ENCODE assay signal across 10 cellular contexts in the genomic region with DNA sequence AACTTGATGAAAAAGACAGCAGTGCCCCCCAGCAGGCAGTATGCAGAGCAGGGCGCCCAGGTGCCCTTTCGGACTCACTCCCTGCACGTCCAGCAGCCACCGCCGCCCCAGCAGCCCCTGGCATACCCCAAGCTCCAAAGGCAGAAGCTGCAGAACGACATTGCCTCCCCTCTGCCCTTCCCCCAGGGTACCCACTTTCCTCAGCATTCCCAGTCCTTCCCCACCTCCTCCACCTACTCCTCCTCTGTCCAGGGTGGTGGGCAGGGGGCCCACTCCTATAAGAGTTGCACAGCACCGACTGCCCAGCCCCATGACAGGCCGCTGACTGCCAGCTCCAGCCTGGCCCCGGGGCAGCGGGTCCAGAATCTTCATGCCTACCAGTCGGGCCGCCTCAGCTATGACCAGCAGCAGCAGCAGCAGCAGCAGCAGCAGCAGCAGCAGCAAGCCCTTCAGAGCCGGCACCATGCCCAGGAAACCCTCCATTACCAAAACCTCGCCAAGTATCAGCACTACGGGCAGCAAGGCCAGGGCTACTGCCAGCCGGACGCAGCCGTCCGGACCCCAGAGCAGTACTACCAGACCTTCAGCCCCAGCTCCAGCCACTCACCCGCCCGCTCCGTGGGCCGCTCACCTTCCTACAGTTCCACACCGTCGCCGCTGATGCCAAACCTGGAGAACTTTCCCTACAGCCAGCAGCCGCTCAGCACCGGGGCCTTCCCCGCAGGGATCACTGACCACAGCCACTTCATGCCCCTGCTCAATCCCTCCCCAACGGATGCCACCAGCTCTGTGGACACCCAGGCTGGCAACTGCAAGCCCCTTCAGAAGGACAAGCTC. TPM values are rescaled to one million over a fixed set of nuclear protein-coding genes. Genes with fewer than 3 reads are reported as not detected.
A peak's percentile ranks its signal among the peaks of the same experiment; 100 is the strongest.
DNase-seq lines count a peak whose midpoint lies in the region; ATAC-seq and TF ChIP-seq lines count a peak whose summit lies in the region.
"Had no signal": no experiment of that assay in that cellular context is flagged by ENCODE, and none has a peak within 500 bp of the region (broad histone marks: within the 10 kb centered on the region; RNA-seq: fewer than 3 reads in every experiment).

No MANE protein-coding gene starts in this region.

- peaks cover 42 to 61% (median 55%) of the 10 kb centered on the region in 11 experiments for H3K36me3 ChIP-seq in BLaER1 treated with 17β-estradiol and CSF1 and Interleukin-3, amounts not matched to agents 10 nM and 100 nM
- no peaks in the 10 kb centered on the region for H3K36me3 ChIP-seq in HUES6 (ENCODE audit: control insufficient read depth, insufficient read depth, low read length)
- H3K36me3 ChIP-seq: MG63 had no signal

- H3K27ac ChIP-seq in BLaER1 treated with 17β-estradiol and CSF1 and Interleukin-3, amounts not matched to agents 10 nM and 100 nM, result peak overlapping the region in 3 of 11 experiments; percentile 28 to 37 (median 36); a peak in 4 of 22 replicates
- H3K27ac ChIP-seq in HUES6 (ENCODE audit: low read depth, low read length), result no peak overlapping the region
- H3K27ac ChIP-seq: C4-2B had no signal

- H3K4me1 Mint-ChIP-seq in endothelial cell (ENCODE audit: unreplicated experiment), result peaks cover 9% of the 10 kb centered on the region
- peaks cover 20 to 38% (median 31%) of the 10 kb centered on the region in 4 donors for H3K4me1 Mint-ChIP-seq in naive thymus-derived CD8-positive, alpha-beta T cell

- H4K20me1 ChIP-seq in BLaER1 treated with 17β-estradiol and CSF1 and Interleukin-3, amounts not matched to agents 10 nM and 100 nM, result peaks cover 95 to 100% (median 96%) of the 10 kb centered on the region in 11 experiments

- peaks cover 31 to 97% (median 87%) of the 10 kb centered on the region in 10 experiments for H3K4me1 ChIP-seq in BLaER1 treated with 17β-estradiol and CSF1 and Interleukin-3, amounts not matched to agents 10 nM and 100 nM
- H3K4me1 ChIP-seq in HUES6 (ENCODE audit: control insufficient read depth, insufficient read depth, low read length), result peaks cover 38% of the 10 kb centered on the region

- H3K9me3 Mint-ChIP-seq in endothelial cell (ENCODE audit: unreplicated experiment), result no peaks in the 10 kb centered on the region
- no peaks in the 10 kb centered on the region for H3K9me3 Mint-ChIP-seq in naive thymus-derived CD8-positive, alpha-beta T cell

- peaks cover 15% of the 10 kb centered on the region for H3K36me3 Mint-ChIP-seq in endothelial cell (ENCODE audit: low read depth, unreplicated experiment)
- peaks cover 0 to 16% (median 0%) of the 10 kb centered on the region in 3 donors for H3K36me3 Mint-ChIP-seq in naive thymus-derived CD8-positive, alpha-beta T cell

- TF ChIP-seq CTCF in endothelial cell (IDR thresholded peaks at IDR 0.05; ENCODE audit: unreplicated experiment), result no peak

- H3K27me3 ChIP-seq in BLaER1 treated with 17β-estradiol and CSF1 and Interleukin-3, amounts not matched to agents 10 nM and 100 nM, result 0 out of 22 replicates have a peak, but pooled peaks cover 0 to 5% (median 0%) of the 10 kb centered on the region in 11 experiments
- H3K27me3 ChIP-seq in HUES6 (ENCODE audit: control insufficient read depth, insufficient read depth, low read length), result peaks cover 34% of the 10 kb centered on the region
- H3K27me3 ChIP-seq: MG63 had no signal

- no peaks in the 10 kb centered on the region for H3K9me3 ChIP-seq in BLaER1 treated with 17β-estradiol and CSF1 and Interleukin-3, amounts not matched to agents 10 nM and 100 nM (replicated peaks in 1 of 11)
- H3K9me3 ChIP-seq in HUES6 (ENCODE audit: control insufficient read depth, insufficient read depth, low read depth, low read length), result no peaks in the 10 kb centered on the region
- H3K9me3 ChIP-seq: MG63 had no signal

- peak overlapping the region; percentile 77 for H3K27ac Mint-ChIP-seq in endothelial cell (ENCODE audit: unreplicated experiment)
- H3K27ac Mint-ChIP-seq in naive thymus-derived CD8-positive, alpha-beta T cell, result peak overlapping the region; percentile 77 to 96 (median 94)

- no peak overlapping the region; a peak in 1 of 20 replicates for H3K4me3 ChIP-seq in BLaER1 treated with 17β-estradiol and CSF1 and Interleukin-3, amounts not matched to agents 10 nM and 100 nM
- H3K4me3 ChIP-seq in HUES6 (ENCODE audit: low read depth, low read length), result no peak overlapping the region
- H3K4me3 ChIP-seq: MG63 had no signal

- H3K4me2 ChIP-seq in BLaER1 treated with 17β-estradiol and CSF1 and Interleukin-3, amounts not matched to agents 10 nM and 100 nM, result peak overlapping the region; percentile 71 to 90 (median 82)

- DNase-seq in endothelial cell (ENCODE audit: low spot score) (no peak), HT-29 (ENCODE audit: low spot score) (no peak), NCI-H187 (lab: John Stamatoyannopoulos, UW) (no peak), NCI-H526 treated with DMSO at 0.1 percent for 48 hours (lab: John Stamatoyannopoulos, UW) (no peak)
- no peak for DNase-seq in naive thymus-derived CD8-positive, alpha-beta T cell
- DNase-seq in stimulated activated CD4-positive, alpha-beta T cell treated with anti-CD3 and anti-CD28 coated beads, Interleukin-1b, Interleukin-23, amount 100 ng/mL, for 48 hours, result no peak
- DNase-seq: MG63 had no signal

- H3K9ac ChIP-seq in BLaER1 treated with 17β-estradiol and CSF1 and Interleukin-3, amounts not matched to agents 10 nM and 100 nM, result peak overlapping the region in 6 of 11 experiments; percentile 27 to 48 (median 38); a peak in 8 of 22 replicates
- peak overlapping the region; percentile 9 for H3K9ac ChIP-seq in HUES6 (ENCODE audit: low read length)

- no peak for ATAC-seq in naive thymus-derived CD8-positive, alpha-beta T cell

- POLR2A ChIA-PET in naive thymus-derived CD8-positive, alpha-beta T cell (lab: Charles Lee), result interaction anchor here (0.7 to 2.3 kb wide), 12 partner anchors 11 to 112 kb away, joined by 3 to 17 read pairs (median 5); a partner anchor contains a TSS

- peak overlapping the region; percentile 47 for H3K4me3 Mint-ChIP-seq in endothelial cell (ENCODE audit: unreplicated experiment)
- H3K4me3 Mint-ChIP-seq in naive thymus-derived CD8-positive, alpha-beta T cell, result peak overlapping the region; percentile 15 to 79 (median 60)

- H3K27me3 Mint-ChIP-seq in endothelial cell (ENCODE audit: unreplicated experiment), result peaks cover 15% of the 10 kb centered on the region
- H3K27me3 Mint-ChIP-seq in naive thymus-derived CD8-positive, alpha-beta T cell, result no peaks in the 10 kb centered on the region

RNA-seq across cellular contexts. Expression of a gene that starts 43.2 kb away (rescaled TPM):
- 146 TPM for total RNA-seq in endothelial cell (ENCODE audit: unreplicated experiment)
- 10 to 100 TPM; 40.6 to 43.8 TPM for total RNA-seq in naive thymus-derived CD8-positive, alpha-beta T cell
- polyA plus RNA-seq in naive thymus-derived CD8-positive, alpha-beta T cell, result 10 to 100 TPM; 16.3 to 57.0 (median 44.8) TPM
- 296 and 304 TPM in 2 replicates for total RNA-seq in HT-29 (2014; rRNA removed; shearing (Covaris generic))
